ENCODE assay signal across 16 cellular contexts in the genomic region with DNA sequence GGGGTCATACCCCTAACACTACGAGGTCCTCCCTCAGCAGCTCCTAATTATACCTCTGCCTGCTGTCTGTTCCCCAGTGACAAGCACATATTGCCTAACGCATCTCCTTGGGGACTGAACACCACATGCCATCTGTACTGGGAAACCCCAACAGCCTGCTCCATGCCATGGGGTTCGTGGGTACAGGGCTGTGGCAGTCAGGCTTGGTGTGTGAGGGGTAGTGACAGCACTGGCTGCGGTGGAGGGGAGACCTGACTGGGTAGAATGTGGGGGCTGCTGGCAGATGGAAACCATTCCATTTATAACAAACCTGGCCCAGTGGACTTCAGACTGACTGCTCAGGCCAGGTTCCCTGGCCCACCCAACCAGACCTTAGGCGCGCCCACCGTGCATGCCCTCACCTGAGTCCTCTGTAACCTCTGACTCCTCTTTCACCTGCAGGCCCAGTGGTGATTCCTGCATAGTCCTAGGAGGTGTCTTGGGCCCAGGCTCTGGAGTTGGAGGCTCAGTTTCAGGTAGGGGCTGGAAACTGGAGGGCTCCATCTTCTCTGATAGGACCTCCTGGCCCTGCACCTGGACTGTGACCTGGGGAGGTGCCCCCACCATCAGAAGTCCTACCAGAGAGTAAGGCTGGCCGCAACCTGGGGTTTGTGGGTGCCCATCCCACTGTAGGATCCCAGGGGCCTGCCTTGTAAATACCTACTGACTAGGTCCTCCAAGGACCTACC. TPM values are rescaled to one million over a fixed set of nuclear protein-coding genes. Genes with fewer than 3 reads are reported as not detected.
DNase-seq lines count a peak whose midpoint lies in the region; ATAC-seq and TF ChIP-seq lines count a peak whose summit lies in the region.
"Had no signal": no experiment of that assay in that cellular context is flagged by ENCODE, and none has a peak within 500 bp of the region (broad histone marks: within the 10 kb centered on the region; RNA-seq: fewer than 3 reads in every experiment).

No MANE protein-coding gene starts in this region.

- intact Hi-C loops in heart left ventricle (cut with DNase I) (no loop called here), Right ventricle myocardium superior (cut with DNase I) (no loop called here), aorta (cut with DNase I) (no loop called here)

- H3K4me1 ChIP-seq in heart left ventricle (peaks cover 3 to 24% (median 14%) of the 10 kb centered on the region in 12 donors), aorta (ENCODE audit: control insufficient read depth in 1 of 2, insufficient read depth in 2 of 2, low read length in 2 of 2) (no peaks in the 10 kb centered on the region)

- H3K9me3 ChIP-seq in heart left ventricle (no peaks in the 10 kb centered on the region), aorta (ENCODE audit: control insufficient read depth, low read length) (no peaks in the 10 kb centered on the region)
- H3K9me3 ChIP-seq: lower lobe of right lung had no signal

- H3K27me3 ChIP-seq in heart left ventricle (no peaks in the 10 kb centered on the region), aorta (ENCODE audit: control insufficient read depth in 1 of 2, insufficient read depth in 2 of 2, low read length in 1 of 2) (no peaks in the 10 kb centered on the region)

- H3K27ac Mint-ChIP-seq in natural killer cell treated with Interleukin-12 subunit alpha and Interleukin-12 subunit beta and Interleukin-15 and Interleukin-18, amount 100 ng/mL, for 72 hours, result no peak overlapping the region
- H3K27ac Mint-ChIP-seq: activated T-helper 1 cell treated with anti-CD3 and anti-CD28 coated beads, Interleukin-12 subunit alpha, Interleukin-12 subunit beta, Interleukin-2, Interleukin-4 antibody, amounts not matched to agents 30 ng/mL and 10 ng/mL and 1 ng/mL, durations not matched to agents 14 hours and 24 hours and 36 hours; B cell; T-cell had no signal

- ATAC-seq in heart left ventricle (no peak), Right ventricle myocardium superior (ENCODE audit: poor library complexity) (no peak), aorta (ENCODE audit: low FRiP score) (no peak), GM18873 (IDR thresholded peaks at IDR 0.05; ENCODE audit: low FRiP score, unreplicated experiment) (no peak)
- no peak for ATAC-seq in activated T-cell treated with anti-CD3 and anti-CD28 coated beads, Interleukin-2, amount 50 U/mL, for 4 hours
- no peak for ATAC-seq in natural killer cell treated with Interleukin-12 subunit alpha and Interleukin-12 subunit beta and Interleukin-15 and Interleukin-18, amount 100 ng/mL, for 72 hours
- ATAC-seq: lower lobe of right lung, T-cell had no signal

- TF ChIP-seq POLR2A in heart left ventricle (IDR thresholded peaks at IDR 0.05), result no peak

- H3K36me3 ChIP-seq in heart left ventricle (peaks cover 0 to 44% (median 23%) of the 10 kb centered on the region in 9 donors), aorta (ENCODE audit: control insufficient read depth in 1 of 2, insufficient read depth in 2 of 2, low read length in 1 of 2) (no peaks in the 10 kb centered on the region)

- H3K4me1 Mint-ChIP-seq in activated T-cell treated with anti-CD3 and anti-CD28 coated beads, Interleukin-2, amount 50 U/mL, for 4 hours (ENCODE audit: low read depth), result peaks cover 25% of the 10 kb centered on the region
- H3K4me1 Mint-ChIP-seq in natural killer cell treated with Interleukin-12 subunit alpha and Interleukin-12 subunit beta and Interleukin-15 and Interleukin-18, amount 100 ng/mL, for 72 hours (ENCODE audit: low read depth in 2 of 2), result peaks cover 31 to 34% of the 10 kb centered on the region in 2 donors

- H3K4me3 Mint-ChIP-seq in activated T-cell treated with anti-CD3 and anti-CD28 coated beads, Interleukin-2, amount 50 U/mL, for 4 hours, result no peak overlapping the region
- H3K4me3 Mint-ChIP-seq in natural killer cell treated with Interleukin-12 subunit alpha and Interleukin-12 subunit beta and Interleukin-15 and Interleukin-18, amount 100 ng/mL, for 72 hours, result no peak overlapping the region
- H3K4me3 Mint-ChIP-seq: activated T-helper 1 cell treated with anti-CD3 and anti-CD28 coated beads, Interleukin-12 subunit alpha, Interleukin-12 subunit beta, Interleukin-2, Interleukin-4 antibody, amounts not matched to agents 30 ng/mL and 10 ng/mL and 1 ng/mL, durations not matched to agents 14 hours and 24 hours and 36 hours; B cell; T-cell had no signal

- no peaks in the 10 kb centered on the region for H3K27me3 Mint-ChIP-seq in activated T-cell treated with anti-CD3 and anti-CD28 coated beads, Interleukin-2, amount 50 U/mL, for 4 hours (ENCODE audit: low read depth)
- H3K27me3 Mint-ChIP-seq in natural killer cell treated with Interleukin-12 subunit alpha and Interleukin-12 subunit beta and Interleukin-15 and Interleukin-18, amount 100 ng/mL, for 72 hours, result no peaks in the 10 kb centered on the region
- H3K27me3 Mint-ChIP-seq: B cell, T-cell had no signal

- DNase-seq in heart left ventricle, result peak in 3 of 5 donors; percentile 15 to 25 (median 21)
- DNase-seq in Right ventricle myocardium superior, result no peak
- peak; percentile 4 for DNase-seq in activated T-cell treated with anti-CD3 and anti-CD28 coated beads, Interleukin-2, amount 50 U/mL, for 4 hours
- DNase-seq in natural killer cell treated with Interleukin-12 subunit alpha and Interleukin-12 subunit beta and Interleukin-15 and Interleukin-18, amount 100 ng/mL, for 72 hours (ENCODE audit: low spot score), result peak; percentile 44
- peak; percentile 37 to 51 for DNase-seq in aorta
- no peak for DNase-seq in T-helper 1 cell
- DNase-seq in 8988T, result no peak
- DNase-seq: activated CD4-positive, CD25-positive, alpha-beta regulatory T cell; anterior cingulate cortex; Kasumi-1; lower lobe of right lung; stimulated activated CD4-positive, alpha-beta T cell treated with anti-CD3 and anti-CD28 coated beads, Interleukin-1b, Interleukin-23, amount 100 ng/mL, for 48 hours had no signal

- 78 to 92% (median 90%) methylated on average over 7 to 8 of the region's 8 CpGs for WGBS in heart left ventricle, 4 donors
- WGBS in aorta, 2 donors, result 82 to 86% methylated on average over 8 of the region's 8 CpGs

- H3K27ac ChIP-seq in heart left ventricle, result no peak overlapping the region
- no peak overlapping the region for H3K27ac ChIP-seq in aorta (ENCODE audit: low read depth in 1 of 2, low read length in 2 of 2)
- H3K27ac ChIP-seq: lower lobe of right lung had no signal

- TF ChIP-seq CTCF in heart left ventricle (IDR thresholded peaks at IDR 0.05), result no peak

- H3K4me3 ChIP-seq in heart left ventricle, result no peak overlapping the region
- no peak overlapping the region for H3K4me3 ChIP-seq in aorta (ENCODE audit: low read length in 2 of 2)
- H3K4me3 ChIP-seq: lower lobe of right lung had no signal

- H3K9me3 Mint-ChIP-seq in activated T-cell treated with anti-CD3 and anti-CD28 coated beads, Interleukin-2, amount 50 U/mL, for 4 hours, result no peaks in the 10 kb centered on the region
- H3K9me3 Mint-ChIP-seq in natural killer cell treated with Interleukin-12 subunit alpha and Interleukin-12 subunit beta and Interleukin-15 and Interleukin-18, amount 100 ng/mL, for 72 hours, result peaks cover 3% of the 10 kb centered on the region
- H3K9me3 Mint-ChIP-seq: activated T-helper 1 cell treated with anti-CD3 and anti-CD28 coated beads, Interleukin-12 subunit alpha, Interleukin-12 subunit beta, Interleukin-2, Interleukin-4 antibody, amounts not matched to agents 30 ng/mL and 10 ng/mL and 1 ng/mL, durations not matched to agents 14 hours and 24 hours and 36 hours; T-cell had no signal

- peaks cover 12% of the 10 kb centered on the region for H3K36me3 Mint-ChIP-seq in activated T-cell treated with anti-CD3 and anti-CD28 coated beads, Interleukin-2, amount 50 U/mL, for 4 hours (ENCODE audit: insufficient read depth)
- H3K36me3 Mint-ChIP-seq in natural killer cell treated with Interleukin-12 subunit alpha and Interleukin-12 subunit beta and Interleukin-15 and Interleukin-18, amount 100 ng/mL, for 72 hours, result peaks cover 6% of the 10 kb centered on the region

RNA-seq across cellular contexts. Expression of gene MZF1, which starts 3.0 kb away (rescaled TPM):
- total RNA-seq in heart left ventricle, result 10 to 100 TPM in 2 of 9 donors, 1 to 10 TPM in 7; 7.5 to 12.0 (median 9.1) TPM
- 10 to 100 TPM in 1 of 2 donors, 1 to 10 TPM in 1; 6.2 to 12.5 TPM for polyA plus RNA-seq in heart left ventricle
- 9.2 TPM for total RNA-seq in Right ventricle myocardium superior
- total RNA-seq in activated T-cell treated with anti-CD3 and anti-CD28 coated beads, Interleukin-2, amount 50 U/mL, for 4 hours, result 10 to 100 TPM; 12.4 to 16.9 (median 12.7) TPM
- total RNA-seq in natural killer cell treated with Interleukin-12 subunit alpha and Interleukin-12 subunit beta and Interleukin-15 and Interleukin-18, amount 100 ng/mL, for 72 hours, result 10 to 100 TPM; 20.9 to 28.8 TPM
- 10 to 100 TPM; 17.7 to 31.9 TPM for total RNA-seq in aorta
- polyA plus RNA-seq in aorta, result 10 to 100 TPM in 1 of 2 donors, 1 to 10 TPM in 1; 6.3 to 81.5 TPM

RNA-seq across cellular contexts. Expression of gene UBE2M, which starts 11.7 kb away (rescaled TPM):
- total RNA-seq in heart left ventricle (100 to 1,000 TPM in 6 of 9 donors, 10 to 100 TPM in 3; 35.3 to 139 (median 115) TPM), Right ventricle myocardium superior (116 TPM), aorta (10 to 100 TPM; 47.5 to 57.7 TPM)
- polyA plus RNA-seq in heart left ventricle (100 to 1,000 TPM in 1 of 2 donors, 10 to 100 TPM in 1; 64.7 to 114 TPM), aorta (10 to 100 TPM; 47.1 to 51.2 TPM)
- 100 to 1,000 TPM; 138 to 155 (median 153) TPM for total RNA-seq in activated T-cell treated with anti-CD3 and anti-CD28 coated beads, Interleukin-2, amount 50 U/mL, for 4 hours
- total RNA-seq in natural killer cell treated with Interleukin-12 subunit alpha and Interleukin-12 subunit beta and Interleukin-15 and Interleukin-18, amount 100 ng/mL, for 72 hours, result 100 to 1,000 TPM; 161 to 183 TPM

RNA-seq across cellular contexts. Expression of gene CHMP2A, which starts 15.2 kb away (rescaled TPM):
- total RNA-seq in heart left ventricle (100 to 1,000 TPM; 113 to 155 (median 129) TPM), Right ventricle myocardium superior (115 TPM), aorta (10 to 100 TPM; 94.9 to 99.8 TPM)
- polyA plus RNA-seq in heart left ventricle (100 to 1,000 TPM; 192 to 266 TPM), aorta (100 to 1,000 TPM; 186 to 208 TPM)
- 100 to 1,000 TPM; 117 to 128 (median 119) TPM for total RNA-seq in activated T-cell treated with anti-CD3 and anti-CD28 coated beads, Interleukin-2, amount 50 U/mL, for 4 hours
- total RNA-seq in natural killer cell treated with Interleukin-12 subunit alpha and Interleukin-12 subunit beta and Interleukin-15 and Interleukin-18, amount 100 ng/mL, for 72 hours, result 10 to 100 TPM; 60.2 to 99.9 TPM

RNA-seq across cellular contexts. Expression of gene TRIM28, which starts 26.2 kb away (rescaled TPM):
- total RNA-seq in heart left ventricle (100 to 1,000 TPM; 122 to 265 (median 163) TPM), Right ventricle myocardium superior (132 TPM), aorta (100 to 1,000 TPM; 167 to 179 TPM)
- polyA plus RNA-seq in heart left ventricle (100 to 1,000 TPM in 1 of 2 donors, 10 to 100 TPM in 1; 88.0 to 160 TPM), aorta (100 to 1,000 TPM in 1 of 2 donors, 10 to 100 TPM in 1; 76.5 to 210 TPM)
- total RNA-seq in activated T-cell treated with anti-CD3 and anti-CD28 coated beads, Interleukin-2, amount 50 U/mL, for 4 hours, result 100 to 1,000 TPM; 850 to 963 (median 920) TPM
- 100 to 1,000 TPM; 424 to 774 TPM for total RNA-seq in natural killer cell treated with Interleukin-12 subunit alpha and Interleukin-12 subunit beta and Interleukin-15 and Interleukin-18, amount 100 ng/mL, for 72 hours

RNA-seq across cellular contexts. Expression of gene ZBTB45, which starts 50.5 kb away (rescaled TPM):
- total RNA-seq in heart left ventricle (10 to 100 TPM in 8 of 9 donors, 1 to 10 TPM in 1; 9.0 to 13.4 (median 10.5) TPM), Right ventricle myocardium superior (7.9 TPM), aorta (10 to 100 TPM; 12.2 to 15.6 TPM)
- polyA plus RNA-seq in heart left ventricle (1 to 10 TPM; 6.9 to 9.2 TPM), aorta (1 to 10 TPM; 3.0 to 8.1 TPM)
- 10 to 100 TPM; 15.4 to 16.7 (median 16.1) TPM for total RNA-seq in activated T-cell treated with anti-CD3 and anti-CD28 coated beads, Interleukin-2, amount 50 U/mL, for 4 hours
- total RNA-seq in natural killer cell treated with Interleukin-12 subunit alpha and Interleukin-12 subunit beta and Interleukin-15 and Interleukin-18, amount 100 ng/mL, for 72 hours, result 10 to 100 TPM; 18.0 to 25.9 TPM

Comparison
In these comparisons a context has a peak if more than half of its experiments do, and no peak if none do; other contexts are left out.
1. DNase-seq: peak in heart left ventricle (3 of 5), activated T-cell treated with anti-CD3 and anti-CD28 coated beads, Interleukin-2, amount 50 U/mL, for 4 hours (single experiment), natural killer cell treated with Interleukin-12 subunit alpha and Interleukin-12 subunit beta and Interleukin-15 and Interleukin-18, amount 100 ng/mL, for 72 hours (single experiment) and aorta (2 of 2); none in Right ventricle myocardium superior (single experiment), T-helper 1 cell (0 of 5) and 8988T (single experiment).